ENCODE assay signal across 25 cellular contexts in genomic region chr15:29471306-29471705, GRCh38.
"Had no signal": no experiment of that assay in that cellular context is flagged by ENCODE, and none has a peak within 500 bp of the region (broad histone marks: within the 10 kb centered on the region; RNA-seq: fewer than 3 reads in every experiment).

No MANE protein-coding gene starts in this region.

- H3K9me3 Mint-ChIP-seq: activated CD4-positive, alpha-beta memory T cell treated with anti-CD3 and anti-CD28 coated beads, Interleukin-2, amount 10 ng/mL, durations not matched to agents 7 days and 5 days; activated naive CD4-positive, alpha-beta T cell treated with anti-CD3 and anti-CD28 coated beads for 36 hours; activated T-helper 17 cell treated with anti-CD3 and anti-CD28 coated beads, Interleukin-2, amount 50 U/mL, for 72 hours had no signal

- FAIRE-seq: astrocyte had no signal

- H3K4me2 ChIP-seq: PC-9 had no signal

- H3K27ac ChIP-seq: PC-9 had no signal

- H3K27me3 Mint-ChIP-seq: activated CD4-positive, alpha-beta memory T cell treated with anti-CD3 and anti-CD28 coated beads, Interleukin-2, amount 10 ng/mL, durations not matched to agents 7 days and 5 days; activated CD4-positive, alpha-beta T cell treated with anti-CD3 and anti-CD28 coated beads for 36 hours; activated T-helper 17 cell treated with anti-CD3 and anti-CD28 coated beads, Interleukin-2, amount 50 U/mL, for 72 hours; brain had no signal

- ATAC-seq: activated CD4-positive, alpha-beta T cell treated with anti-CD3 and anti-CD28 coated beads for 36 hours; activated T-helper 17 cell treated with anti-CD3 and anti-CD28 coated beads, Interleukin-2, amount 50 U/mL, for 72 hours; T-helper 17 cell had no signal

- H3K4me3 ChIP-seq: PC-9 had no signal

- H3K4me3 Mint-ChIP-seq: activated CD4-positive, alpha-beta memory T cell treated with anti-CD3 and anti-CD28 coated beads, Interleukin-2, amount 10 ng/mL, durations not matched to agents 7 days and 5 days; activated CD4-positive, alpha-beta T cell treated with anti-CD3 and anti-CD28 coated beads for 36 hours; activated naive CD4-positive, alpha-beta T cell treated with anti-CD3 and anti-CD28 coated beads for 36 hours; activated naive CD8-positive, alpha-beta T cell; activated T-helper 17 cell treated with anti-CD3 and anti-CD28 coated beads, Interleukin-2, amount 50 U/mL, for 72 hours; brain; T-helper 17 cell had no signal

- DNase-seq: activated CD4-positive, alpha-beta memory T cell treated with anti-CD3 and anti-CD28 coated beads, Interleukin-2, amount 10 ng/mL, durations not matched to agents 7 days and 5 days; activated CD4-positive, alpha-beta T cell treated with anti-CD3 and anti-CD28 coated beads for 36 hours; activated CD4-positive, alpha-beta T cell treated with anti-CD3 and anti-CD28 coated beads, Interleukin-2, amount 50 U/mL, for 1 hour; activated CD4-positive, CD25-positive, alpha-beta regulatory T cell; activated gamma-delta T cell; activated naive CD4-positive, alpha-beta T cell treated with anti-CD3 and anti-CD28 coated beads for 36 hours; activated T-cell treated with anti-CD3 and anti-CD28 coated beads for 4 hours; activated T-cell treated with anti-CD3 and anti-CD28 coated beads, Interleukin-2, amount 50 U/mL, for 48 hours; amygdala; KG1; NCI-H1092; NCI-H1930; NCI-H2171; NCI-H2227 treated with DMSO at 0.1 percent for 48 hours; NCI-H446 treated with DMSO at 0.1 percent for 48 hours; NCI-H524 treated with DMSO at 0.1 percent for 48 hours; NCI-H748 treated with DMSO at 0.1 percent for 48 hours; PC-9; SIG-M5; T-helper 17 cell; T-helper 9 cell had no signal

- H3K36me3 Mint-ChIP-seq: activated naive CD8-positive, alpha-beta T cell; brain had no signal

- H3K4me1 Mint-ChIP-seq: activated CD4-positive, alpha-beta memory T cell treated with anti-CD3 and anti-CD28 coated beads, Interleukin-2, amount 10 ng/mL, durations not matched to agents 7 days and 5 days; activated CD4-positive, alpha-beta T cell treated with anti-CD3 and anti-CD28 coated beads for 36 hours; activated T-helper 17 cell treated with anti-CD3 and anti-CD28 coated beads, Interleukin-2, amount 50 U/mL, for 72 hours; T-helper 17 cell had no signal

- H3K27ac Mint-ChIP-seq: activated CD4-positive, alpha-beta memory T cell treated with anti-CD3 and anti-CD28 coated beads, Interleukin-2, amount 10 ng/mL, durations not matched to agents 7 days and 5 days; activated CD4-positive, alpha-beta T cell treated with anti-CD3 and anti-CD28 coated beads for 36 hours; activated naive CD4-positive, alpha-beta T cell treated with anti-CD3 and anti-CD28 coated beads for 36 hours; activated naive CD8-positive, alpha-beta T cell; activated T-helper 17 cell treated with anti-CD3 and anti-CD28 coated beads, Interleukin-2, amount 50 U/mL, for 72 hours; T-helper 17 cell had no signal
